14 cellular contexts compared by ENCODE assay signal in the genomic region with DNA sequence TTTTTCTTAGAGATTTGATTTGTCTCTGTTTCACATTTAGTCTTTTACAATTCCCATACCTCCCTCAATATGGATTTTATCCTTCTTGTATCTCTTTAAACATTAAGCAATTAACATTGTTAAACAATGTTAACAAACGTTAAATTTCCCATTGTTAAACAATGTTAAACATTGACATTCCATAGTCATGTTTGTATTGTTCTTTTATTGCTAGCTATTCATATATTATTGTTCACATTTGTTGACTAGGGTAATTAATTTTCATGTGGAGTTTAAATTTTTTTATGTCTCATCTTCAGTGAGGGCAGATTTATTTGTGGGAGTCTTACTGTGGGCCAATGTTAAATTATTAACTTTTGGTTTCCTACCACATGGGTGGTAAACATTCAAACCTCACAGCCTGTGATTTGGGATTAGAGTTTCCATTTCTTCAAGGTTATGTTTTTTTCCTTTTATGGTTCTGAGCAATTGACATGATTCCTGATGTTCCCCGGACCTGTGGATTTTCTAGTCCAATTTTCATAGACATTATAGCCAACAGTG.
DNase-seq lines count a peak whose midpoint lies in the region; ATAC-seq, FAIRE-seq and TF ChIP-seq lines count a peak whose summit lies in the region.
"Had no signal": no experiment of that assay in that cellular context is flagged by ENCODE, and none has a peak within 500 bp of the region (broad histone marks: within the 10 kb centered on the region; RNA-seq: fewer than 3 reads in every experiment).

No MANE protein-coding gene starts in this region.

- in situ Hi-C loops in GM13977 (cut with MboI; ENCODE audit: low pct_unique_long_range_greater_than_20kb, low sequenced_read_pairs, unreplicated experiment) = no loop called here

- ATAC-seq in GM19395 (IDR thresholded peaks at IDR 0.05; ENCODE audit: unreplicated experiment) (peak; percentile 53), HG03442 (IDR thresholded peaks at IDR 0.05; ENCODE audit: unreplicated experiment) (no peak)

- peak; percentile 79 for DNase-seq in LNCaP clone FGC (ENCODE audit: low read depth)
- DNase-seq in activated CD4-positive, alpha-beta T cell treated with anti-CD3 and anti-CD28 coated beads for 4 hours = no peak
- no peak for DNase-seq in C1 segment of cervical spinal cord (lab: John Stamatoyannopoulos, UW)
- no peak for DNase-seq in GM13977 (ENCODE audit: low spot score)
- DNase-seq: CD4-positive, alpha-beta memory T cell; DMS79; EL; GOT3; H9 had no signal

- no peak for TF ChIP-seq CTCF in LNCaP clone FGC (IDR thresholded peaks at IDR 0.05; ENCODE audit: control insufficient read depth, extremely low read depth, insufficient read depth)
- no peak for TF ChIP-seq CTCF in GM13977 (IDR thresholded peaks at IDR 0.05; ENCODE audit: extremely low read depth, insufficient read depth, missing control alignments)

- H3K4me3 ChIP-seq in LNCaP clone FGC (ENCODE audit: low read depth, low read length) = no peak overlapping the region

- peak; percentile 80 for FAIRE-seq in colon (lab: Jason Lieb, UNC)
- FAIRE-seq: G401.6, GM12892 had no signal
